Comparison of ENCODE assay signal across 22 cellular contexts in the genomic region with DNA sequence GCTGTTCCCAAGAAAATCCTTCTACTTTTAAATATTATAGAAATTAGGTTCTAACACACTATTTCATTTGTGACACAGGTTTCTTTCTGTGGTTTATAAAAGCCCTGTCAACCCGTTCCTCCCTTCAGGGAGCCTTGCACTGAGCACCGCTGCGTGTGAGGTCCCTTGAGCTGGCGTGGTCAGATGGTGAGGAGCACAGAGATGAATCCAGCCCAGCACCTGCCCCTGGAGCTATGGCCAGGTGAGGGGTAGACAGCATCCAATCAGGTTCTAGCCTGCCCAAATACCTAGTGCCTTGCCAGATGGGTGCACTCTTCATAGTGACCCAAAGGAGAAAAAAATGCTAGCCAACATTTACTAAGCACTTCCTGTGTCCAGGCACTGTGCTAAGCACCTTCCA. TPM values are rescaled to one million over a fixed set of nuclear protein-coding genes. Genes with fewer than 3 reads are reported as not detected.
DNase-seq lines count a peak whose midpoint lies in the region; ATAC-seq and TF ChIP-seq lines count a peak whose summit lies in the region.
"Had no signal": no experiment of that assay in that cellular context is flagged by ENCODE, and none has a peak within 500 bp of the region (broad histone marks: within the 10 kb centered on the region; RNA-seq: fewer than 3 reads in every experiment).

No MANE protein-coding gene starts in this region.

- H3K9me3 ChIP-seq in hepatocyte (ENCODE audit: low read depth), result no peaks in the 10 kb centered on the region
- no peaks in the 10 kb centered on the region for H3K9me3 ChIP-seq in transverse colon
- H3K9me3 ChIP-seq: A549, BLaER1 had no signal

- H2AFZ ChIP-seq in hepatocyte, result no peak overlapping the region

- in situ Hi-C loops in transverse colon (cut with MboI; ENCODE audit: low pct_ligation_motif_present in 1 of 4, low pct_unique_long_range_greater_than_20kb in 1 of 4, low sequenced_read_pairs in 3 of 4), result no loop called here

- peak; percentile 19 for DNase-seq in H7
- no peak for DNase-seq in hepatocyte (ENCODE audit: low spot score)
- DNase-seq in sciatic nerve (ENCODE audit: low spot score), result peak; percentile 22
- DNase-seq in transverse colon, result no peak
- DNase-seq in NCI-H524 treated with DMSO at 0.1 percent for 48 hours (lab: John Stamatoyannopoulos, UW), result no peak
- DNase-seq in HPDE6-E6E7 (ENCODE audit: extremely low spot score), result no peak
- DNase-seq: Calu3; CD8-positive, alpha-beta T cell; GF-D8; H9; IMR-90; NCI-H1436; NCI-H2029 treated with DMSO at 0.1 percent for 48 hours; NCI-H2171 treated with DMSO at 0.1 percent for 48 hours; NCI-H774; PC-3; RPMI8226; SHP77 treated with DMSO at 0.1 percent for 48 hours had no signal

- H3K4me3 ChIP-seq in H7 (ENCODE audit: insufficient read depth, low read depth, low read length) (no peak overlapping the region), hepatocyte (no peak overlapping the region), transverse colon (no peak overlapping the region)
- H3K4me3 ChIP-seq: A549, BLaER1 had no signal

- no peaks in the 10 kb centered on the region for H3K27me3 ChIP-seq in H7 (ENCODE audit: control insufficient read depth, insufficient read depth, low read length)
- H3K27me3 ChIP-seq in hepatocyte, result no peaks in the 10 kb centered on the region
- H3K27me3 ChIP-seq in transverse colon, result no peaks in the 10 kb centered on the region
- H3K27me3 ChIP-seq: BLaER1 had no signal

- H3K79me2 ChIP-seq in hepatocyte, result peaks cover 50% of the 10 kb centered on the region

- H3K9me2 ChIP-seq in hepatocyte (replicated peaks; ENCODE audit: insufficient read depth), result no peaks in the 10 kb centered on the region

- H3K36me3 ChIP-seq in H7 (replicated peaks; ENCODE audit: control insufficient read depth, insufficient read depth, low read length) (no peaks in the 10 kb centered on the region), hepatocyte (replicated peaks; ENCODE audit: insufficient read depth, low read depth) (no peaks in the 10 kb centered on the region), transverse colon (no peaks in the 10 kb centered on the region)

- 95% methylated on average over 4 of the region's 4 CpGs for WGBS in hepatocyte (ENCODE audit: low lambda C conversion rate, missing lambda C conversion rate)
- 89% methylated on average over 4 of the region's 4 CpGs; no CpG with 5 or more reads in 1 of the 2 donors for WGBS in transverse colon (ENCODE audit: low coverage in 1 of 2), 2 donors

- TF ChIP-seq EP300 in transverse colon (IDR thresholded peaks at IDR 0.05; ENCODE audit: low read depth), result no peak

- no peak overlapping the region for H3K4me2 ChIP-seq in hepatocyte
- H3K4me2 ChIP-seq: A549, BLaER1 had no signal

- no peak for TF ChIP-seq POLR2A in transverse colon (IDR thresholded peaks at IDR 0.05)

- H3K4me1 ChIP-seq in hepatocyte (ENCODE audit: insufficient read depth), result peaks cover 55% of the 10 kb centered on the region
- peaks cover 21 to 51% (median 33%) of the 10 kb centered on the region in 4 donors for H3K4me1 ChIP-seq in transverse colon

- no peak for ATAC-seq in sciatic nerve
- no peak for ATAC-seq in HG02642 (IDR thresholded peaks at IDR 0.05; ENCODE audit: poor library complexity, unreplicated experiment)
- ATAC-seq: A549; CD8-positive, alpha-beta T cell; PC-3 had no signal

- peaks cover 4% of the 10 kb centered on the region for H4K20me1 ChIP-seq in hepatocyte (ENCODE audit: insufficient read depth, poor library complexity, severe bottlenecking)

- H3K27ac ChIP-seq in hepatocyte, result peak overlapping the region; percentile 59
- H3K27ac ChIP-seq in transverse colon, result peak overlapping the region; percentile 16 to 97 (median 89)
- H3K27ac ChIP-seq: A549, BLaER1, HL-60 had no signal

- intact Hi-C loops in sciatic nerve (cut with DNase I) (no loop called here), transverse colon (cut with DNase I; ENCODE audit: low total_unique reads) (no loop called here)

- TF ChIP-seq CTCF in hepatocyte (IDR thresholded peaks at IDR 0.05; ENCODE audit: poor library complexity), result no peak
- TF ChIP-seq CTCF in transverse colon (IDR thresholded peaks at IDR 0.05), result no peak

RNA-seq across cellular contexts. Expression of gene ZCCHC24, which starts 15.7 kb away (rescaled TPM):
- 7.5 and 9.0 TPM in 2 replicates for total RNA-seq in H7 (2014; rRNA removed; shearing (Covaris generic))
- total RNA-seq in hepatocyte (18.3 and 20.1 TPM in 2 replicates), sciatic nerve (150 TPM), transverse colon (10 to 100 TPM; 15.6 to 41.1 (median 22.5) TPM)
- 14.5 and 20.6 TPM in 2 replicates for polyA plus RNA-seq in hepatocyte

Comparison
In these comparisons a context has a peak if more than half of its experiments do, and no peak if none do; other contexts are left out.
1. DNase-seq: peak in H7 (single experiment) and sciatic nerve (single experiment); none in hepatocyte (single experiment), transverse colon (single experiment), NCI-H524 treated with DMSO at 0.1 percent for 48 hours (single experiment) and HPDE6-E6E7 (single experiment).